In the genomic region with DNA sequence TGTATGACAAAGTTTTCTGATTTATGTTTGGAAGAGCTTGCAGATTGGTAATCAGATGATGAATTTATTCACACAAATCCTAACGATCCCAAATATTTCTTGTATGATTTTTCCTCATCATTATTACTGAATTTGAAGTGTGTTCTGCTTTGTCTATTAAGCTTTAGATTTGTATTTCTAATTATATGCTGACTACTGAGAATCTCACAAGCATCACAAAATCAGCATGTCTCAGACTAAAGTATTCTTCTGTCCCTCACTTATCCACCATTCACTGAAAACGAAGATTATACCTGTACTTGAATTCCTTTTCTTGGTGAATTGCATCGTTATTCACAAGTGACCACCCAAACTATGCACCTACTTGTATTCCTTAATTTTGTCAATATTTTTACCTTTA, we compare ENCODE assay signal across 5 cellular contexts.
"Had no signal": no experiment of that assay in that cellular context is flagged by ENCODE, and none has a peak within 500 bp of the region (broad histone marks: within the 10 kb centered on the region; RNA-seq: fewer than 3 reads in every experiment).

No MANE protein-coding gene starts in this region.

- H3K9ac ChIP-seq: KMS-11 had no signal

- H3K4me2 ChIP-seq: KMS-11 had no signal

- FAIRE-seq: HTR-8/SVneo had no signal

- DNase-seq: KBM-7, KG1 had no signal

- H3K27ac ChIP-seq: HL-60, KMS-11 had no signal
